8 cellular contexts compared by ENCODE assay signal in the genomic region with DNA sequence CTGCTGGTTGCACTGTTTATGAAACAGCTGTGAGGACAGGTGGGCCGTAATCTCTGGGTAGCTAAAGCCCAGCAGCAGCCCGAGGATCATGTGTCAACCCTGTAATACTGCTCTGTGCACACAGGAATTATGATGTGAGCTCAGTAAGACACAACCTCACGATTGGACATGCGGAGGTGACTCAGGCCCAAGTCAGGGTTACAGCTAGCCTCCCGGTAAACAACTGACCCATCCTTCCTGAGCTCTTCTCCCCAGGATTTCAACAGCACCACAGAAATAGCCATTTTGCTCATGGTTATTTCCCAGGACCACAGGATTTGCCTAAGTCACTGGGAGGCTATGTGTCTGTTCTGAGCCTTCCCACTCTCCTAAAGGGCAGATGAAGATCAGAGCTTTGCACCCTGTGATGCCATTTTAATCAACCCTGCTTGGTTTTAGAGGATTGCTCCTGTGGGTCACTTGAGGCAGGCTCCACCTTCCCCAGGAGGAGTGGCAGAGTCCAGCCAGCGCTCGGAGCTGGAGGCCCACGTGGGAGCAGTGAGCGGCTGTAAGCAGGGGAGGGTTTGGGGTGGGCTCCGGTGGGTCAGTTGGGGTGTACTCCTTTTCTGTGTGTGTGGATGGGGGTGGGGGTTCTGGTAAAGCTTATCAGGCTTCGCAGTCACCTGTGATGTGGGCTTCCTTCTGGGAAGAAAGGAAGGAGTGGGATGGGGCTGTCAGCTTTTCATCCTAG. TPM values are rescaled to one million over a fixed set of nuclear protein-coding genes. Genes with fewer than 3 reads are reported as not detected.
DNase-seq lines count a peak whose midpoint lies in the region; ATAC-seq and TF ChIP-seq lines count a peak whose summit lies in the region.

A gene (plus strand): TSS at position 363 of the 730 bp plus-strand sequence. CDS start 6,256 bp downstream, outside the sequence.

- no peaks in the 10 kb centered on the region for H3K36me3 ChIP-seq in HEK293 (ENCODE audit: control insufficient read depth in 2 of 2, insufficient read depth in 1 of 2, low read length in 2 of 2)

- peaks cover 82% of the 10 kb centered on the region for H3K4me1 Mint-ChIP-seq in activated naive CD8-positive, alpha-beta T cell (ENCODE audit: low read depth)

- peak; percentile 97 for DNase-seq in DMS53 (lab: John Stamatoyannopoulos, UW)
- DNase-seq in NCI-H345 (lab: John Stamatoyannopoulos, UW): peak; percentile 74
- DNase-seq in islet precursor cell: peak; percentile 56
- peak; percentile 53 for DNase-seq in stimulated activated CD4-positive, alpha-beta T cell treated with anti-CD3 and anti-CD28 coated beads, Interleukin-4, amount 100 ng/mL, for 24 hours
- no peak for DNase-seq in occipital lobe (lab: John Stamatoyannopoulos, UW)

- CTCF ChIA-PET in HEK293 (lab: Yijun Ruan, JAX): interaction anchor here (0.7 to 1.5 kb wide), 4 partner anchors 8 to 86 kb away, joined by 3 to 5 read pairs (median 4); a partner anchor contains a TSS

- no peak for TF ChIP-seq CTCF in HEK293 (tag by site-specific recombination; IDR thresholded peaks at IDR 0.05)

- peak within 1 kb of the TSS; percentile 88 for H3K4me3 Mint-ChIP-seq in activated naive CD8-positive, alpha-beta T cell

- H3K4me1 ChIP-seq in HEK293 (ENCODE audit: control insufficient read depth, insufficient read depth, low read length): no peaks in the 10 kb centered on the region

- H3K27ac Mint-ChIP-seq in activated naive CD8-positive, alpha-beta T cell: peak within 1 kb of the TSS; percentile 96

- no peaks in the 10 kb centered on the region for H3K9me3 ChIP-seq in HEK293 (ENCODE audit: control insufficient read depth, insufficient read depth, low read depth, low read length)

- H3K27me3 Mint-ChIP-seq in activated naive CD8-positive, alpha-beta T cell: no peaks in the 10 kb centered on the region

- POLR2A ChIA-PET in HEK293 (lab: Yijun Ruan, JAX): interaction anchor here (0.6 to 3.2 kb wide), 4 partner anchors 85 to 837 kb away, joined by 3 to 12 read pairs (median 4); a partner anchor contains a TSS

- no peak within 1 kb of the TSS; the same call in 1 of the 2 replicates for H3K4me3 ChIP-seq in HEK293 (ENCODE audit: low read depth, low read length)

- no peak within 1 kb of the TSS for H3K27ac ChIP-seq in HEK293 (ENCODE audit: extremely low read depth, low read depth, low read length)

- no peaks in the 10 kb centered on the region for H3K9me3 Mint-ChIP-seq in activated naive CD8-positive, alpha-beta T cell (ENCODE audit: low read depth)

- no peak for ATAC-seq in GM21515 (IDR thresholded peaks at IDR 0.05; ENCODE audit: unreplicated experiment)

- no peaks in the 10 kb centered on the region for H3K36me3 Mint-ChIP-seq in activated naive CD8-positive, alpha-beta T cell

TF ChIP-seq in HEK293, 187 proteins besides CTCF, POLR2A, EP300 and RAD21:
- no peak for TF ChIP-seq ZNF426 (tag by site-specific recombination; IDR thresholded peaks at IDR 0.05)
- TF ChIP-seq, protein P1, sequence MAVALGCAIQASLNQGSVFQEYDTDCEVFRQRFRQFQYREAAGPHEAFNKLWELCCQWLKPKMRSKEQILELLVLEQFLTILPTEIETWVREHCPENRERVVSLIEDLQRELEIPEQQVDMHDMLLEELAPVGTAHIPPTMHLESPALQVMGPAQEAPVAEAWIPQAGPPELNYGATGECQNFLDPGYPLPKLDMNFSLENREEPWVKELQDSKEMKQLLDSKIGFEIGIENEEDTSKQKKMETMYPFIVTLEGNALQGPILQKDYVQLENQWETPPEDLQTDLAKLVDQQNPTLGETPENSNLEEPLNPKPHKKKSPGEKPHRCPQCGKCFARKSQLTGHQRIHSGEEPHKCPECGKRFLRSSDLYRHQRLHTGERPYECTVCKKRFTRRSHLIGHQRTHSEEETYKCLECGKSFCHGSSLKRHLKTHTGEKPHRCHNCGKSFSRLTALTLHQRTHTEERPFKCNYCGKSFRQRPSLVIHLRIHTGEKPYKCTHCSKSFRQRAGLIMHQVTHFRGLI (tag by site-specific recombination; IDR thresholded peaks at IDR 0.05): peak; percentile 83
- TF ChIP-seq TRIM28 (IDR thresholded peaks at IDR 0.05; ENCODE audit: borderline replicate concordance, low read length): 0 out of 2 replicates have a peak, but pooled peaks have one; percentile 28
- TF ChIP-seq ZIC2 (tag by site-specific recombination; IDR thresholded peaks at IDR 0.05): peak; percentile 89
- no peak for TF ChIP-seq ZFP3 (tag by site-specific recombination; IDR thresholded peaks at IDR 0.05; ENCODE audit: low read depth)
- TF ChIP-seq, protein P2, sequence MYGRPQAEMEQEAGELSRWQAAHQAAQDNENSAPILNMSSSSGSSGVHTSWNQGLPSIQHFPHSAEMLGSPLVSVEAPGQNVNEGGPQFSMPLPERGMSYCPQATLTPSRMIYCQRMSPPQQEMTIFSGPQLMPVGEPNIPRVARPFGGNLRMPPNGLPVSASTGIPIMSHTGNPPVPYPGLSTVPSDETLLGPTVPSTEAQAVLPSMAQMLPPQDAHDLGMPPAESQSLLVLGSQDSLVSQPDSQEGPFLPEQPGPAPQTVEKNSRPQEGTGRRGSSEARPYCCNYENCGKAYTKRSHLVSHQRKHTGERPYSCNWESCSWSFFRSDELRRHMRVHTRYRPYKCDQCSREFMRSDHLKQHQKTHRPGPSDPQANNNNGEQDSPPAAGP (tag by site-specific recombination; IDR thresholded peaks at IDR 0.05): 0 out of 2 replicates have a peak, but pooled peaks have one; percentile 20
- TF ChIP-seq EGR2 (tag by site-specific recombination; IDR thresholded peaks at IDR 0.05; ENCODE audit: low read depth): 0 out of 2 replicates have a peak, but pooled peaks have one; percentile 12
- no peak for TF ChIP-seq ZBTB21 (tag by site-specific recombination; IDR thresholded peaks at IDR 0.05)
- no peak for TF ChIP-seq ZNF664 (tag by site-specific recombination; IDR thresholded peaks at IDR 0.05)
- TF ChIP-seq GLI2 (tag by site-specific recombination; IDR thresholded peaks at IDR 0.05; ENCODE audit: borderline replicate concordance, low read depth): no peak

RNA-seq across cellular contexts. Expression of the gene that starts here (rescaled TPM):
- total RNA-seq in occipital lobe: 0.78 TPM
